ENCODE assay signal across 12 cellular contexts in genomic region chr21:17539743-17540341, GRCh38. TPM values are rescaled to one million over a fixed set of nuclear protein-coding genes. Genes with fewer than 3 reads are reported as not detected.
"Had no signal": no experiment of that assay in that cellular context is flagged by ENCODE, and none has a peak within 500 bp of the region (broad histone marks: within the 10 kb centered on the region; RNA-seq: fewer than 3 reads in every experiment).

No MANE protein-coding gene starts in this region.

- H3K27ac ChIP-seq: cardiac muscle cell, prostate gland had no signal

- ATAC-seq: activated CD8-positive, alpha-beta T cell treated with anti-CD3 and anti-CD28 coated beads for 36 hours; activated T-cell treated with anti-CD3 and anti-CD28 coated beads, Interleukin-2, amount 50 U/mL, for 4 hours; stimulated activated naive CD8-positive, alpha-beta T cell treated with anti-CD3 and anti-CD28 coated beads, Interleukin-15, Interleukin-2, amounts not matched to agents 100 U/mL and 50 U/mL, for 24 hours had no signal

- H3K9me3 Mint-ChIP-seq: activated B cell treated with CpG ODN at 0.5 μM for 24 hours; activated CD8-positive, alpha-beta T cell treated with anti-CD3 and anti-CD28 coated beads for 36 hours; activated naive CD4-positive, alpha-beta T cell treated with anti-CD3 and anti-CD28 coated beads, Interleukin-2, amount 50 U/mL, for 24 hours; activated T-cell treated with anti-CD3 and anti-CD28 coated beads, Interleukin-2, amount 50 U/mL, for 4 hours had no signal

- H3K4me1 Mint-ChIP-seq: activated naive CD4-positive, alpha-beta T cell treated with anti-CD3 and anti-CD28 coated beads, Interleukin-2, amount 50 U/mL, for 24 hours had no signal

- H3K27ac Mint-ChIP-seq: activated B cell treated with CpG ODN at 0.5 μM for 24 hours; activated CD8-positive, alpha-beta T cell treated with anti-CD3 and anti-CD28 coated beads for 36 hours; activated naive CD4-positive, alpha-beta T cell treated with anti-CD3 and anti-CD28 coated beads, Interleukin-2, amount 50 U/mL, for 24 hours had no signal

- H3K4me3 Mint-ChIP-seq: activated B cell treated with CpG ODN at 0.5 μM for 24 hours; activated CD8-positive, alpha-beta T cell treated with anti-CD3 and anti-CD28 coated beads for 36 hours; activated naive CD4-positive, alpha-beta T cell treated with anti-CD3 and anti-CD28 coated beads, Interleukin-2, amount 50 U/mL, for 24 hours; activated T-cell treated with anti-CD3 and anti-CD28 coated beads, Interleukin-2, amount 50 U/mL, for 4 hours had no signal

- H3K36me3 ChIP-seq: cardiac muscle cell, prostate gland had no signal

- DNase-seq: activated B cell treated with CpG ODN at 0.5 μM for 24 hours; activated CD4-positive, alpha-beta T cell treated with anti-CD3 and anti-CD28 coated beads for 48 hours; activated CD8-positive, alpha-beta T cell treated with anti-CD3 and anti-CD28 coated beads for 36 hours; activated effector memory CD4-positive, alpha-beta T cell treated with anti-CD3 and anti-CD28 coated beads, Interleukin-2, amount 50 U/mL, for 16 hours; activated T-cell treated with anti-CD3 and anti-CD28 coated beads, Interleukin-2, amount 50 U/mL, for 4 hours; foreskin melanocyte; mesendoderm; stimulated activated naive CD8-positive, alpha-beta T cell treated with anti-CD3 and anti-CD28 coated beads, Interleukin-15, Interleukin-2, amounts not matched to agents 100 U/mL and 50 U/mL, for 24 hours; T-helper 2 cell had no signal

- H3K4me3 ChIP-seq: cardiac muscle cell, prostate gland had no signal

- H3K27me3 ChIP-seq: cardiac muscle cell had no signal

- H3K9me3 ChIP-seq: prostate gland had no signal

RNA-seq across cellular contexts. Expression of gene CXADR, which starts 27.0 kb away (rescaled TPM):
- total RNA-seq: activated B cell treated with CpG ODN at 0.5 μM for 24 hours had no signal
